ENCODE assay signal across 12 cellular contexts in genomic region chr2:79585701-79586428, GRCh38.
A peak's percentile ranks its signal among the peaks of the same experiment; 100 is the strongest.
DNase-seq lines count a peak whose midpoint lies in the region; ATAC-seq and TF ChIP-seq lines count a peak whose summit lies in the region.
"Had no signal": no experiment of that assay in that cellular context is flagged by ENCODE, and none has a peak within 500 bp of the region (broad histone marks: within the 10 kb centered on the region; RNA-seq: fewer than 3 reads in every experiment).

No MANE protein-coding gene starts in this region.

- DNase-seq in AG20443 (ENCODE audit: low spot score): peak; percentile 8
- peak; percentile 63 for DNase-seq in HT1080 (ENCODE audit: low read depth)
- peak; percentile 2 to 25 for DNase-seq in SW 1271 (lab: John Stamatoyannopoulos, UW)
- DNase-seq in kidney epithelial cell (ENCODE audit: low read depth): peak; percentile 70
- no peak for DNase-seq in putamen (ENCODE audit: low spot score)
- no peak for DNase-seq in NCI-H2029 treated with DMSO at 0.1 percent for 48 hours (lab: John Stamatoyannopoulos, UW)
- no peak for DNase-seq in nucleus accumbens (lab: John Stamatoyannopoulos, UW)
- DNase-seq: activated CD4-positive, alpha-beta memory T cell treated with anti-CD3 and anti-CD28 coated beads for 36 hours; stimulated activated CD4-positive, alpha-beta T cell treated with anti-CD3 and anti-CD28 coated beads, Interleukin-4, amount 100 ng/mL, for 1 hour; uterus had no signal

- ATAC-seq in GM21390 (IDR thresholded peaks at IDR 0.05; ENCODE audit: unreplicated experiment): no peak

- H3K36me3 ChIP-seq in kidney epithelial cell (ENCODE audit: control insufficient read depth, insufficient read depth, low read length): no peaks in the 10 kb centered on the region
- H3K36me3 ChIP-seq: ascending aorta, uterus had no signal

- no peaks in the 10 kb centered on the region for H3K27me3 ChIP-seq in kidney epithelial cell (ENCODE audit: control insufficient read depth, insufficient read depth, low read length)
- H3K27me3 ChIP-seq: ascending aorta, uterus had no signal

- no peak for TF ChIP-seq CTCF in kidney epithelial cell (IDR thresholded peaks at IDR 0.05; ENCODE audit: insufficient read depth, low read length, poor library complexity, severe bottlenecking)

- no peak overlapping the region for H3K4me3 ChIP-seq in kidney epithelial cell (ENCODE audit: low read depth, low read length)
- H3K4me3 ChIP-seq: ascending aorta, uterus had no signal

Comparison
In these comparisons a context has a peak if more than half of its experiments do, and no peak if none do; other contexts are left out.
1. DNase-seq: peak in AG20443 (single experiment), HT1080 (single experiment), SW 1271 (2 of 2) and kidney epithelial cell (single experiment); none in putamen (single experiment), NCI-H2029 treated with DMSO at 0.1 percent for 48 hours (single experiment) and nucleus accumbens (0 of 56).